Comparison of ENCODE assay signal across 8 cellular contexts in the genomic region with DNA sequence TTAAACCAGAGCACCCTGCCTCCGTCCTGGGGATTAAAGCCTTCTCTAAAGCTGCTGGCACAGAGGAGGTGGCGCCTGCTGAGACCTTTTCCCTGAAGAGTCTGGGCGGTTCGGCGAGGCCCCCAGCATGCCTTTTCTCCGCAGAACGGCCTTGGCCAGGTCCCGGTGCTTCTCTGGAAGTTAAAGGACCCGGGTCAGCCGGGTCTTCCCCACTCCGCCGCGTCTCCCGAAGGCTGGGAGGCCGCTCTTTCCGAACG. TPM values are rescaled to one million over a fixed set of nuclear protein-coding genes. Genes with fewer than 3 reads are reported as not detected.
DNase-seq lines count a peak whose midpoint lies in the region; ATAC-seq, FAIRE-seq and TF ChIP-seq lines count a peak whose summit lies in the region.

No MANE protein-coding gene starts in this region.

- 0 out of 2 replicates have a peak, but pooled peaks cover 6% of the 10 kb centered on the region for H4K20me1 ChIP-seq in GM23248 (ENCODE audit: insufficient read depth)
- H4K20me1 ChIP-seq in OCI-LY7 (ENCODE audit: insufficient read depth, low read length) = no peaks in the 10 kb centered on the region
- H4K20me1 ChIP-seq in mammary epithelial cell (ENCODE audit: insufficient read depth, low read length) = no peaks in the 10 kb centered on the region

- H3K27me3 ChIP-seq in CD8-positive, alpha-beta memory T cell (ENCODE audit: insufficient read depth, low read length, poor library complexity, severe bottlenecking) = no peaks in the 10 kb centered on the region
- no peaks in the 10 kb centered on the region for H3K27me3 ChIP-seq in GM23248 (replicated peaks; ENCODE audit: insufficient read depth)
- H3K27me3 ChIP-seq in mammary epithelial cell (ENCODE audit: insufficient read depth, low read length) = no peaks in the 10 kb centered on the region

- FAIRE-seq in HTR-8/SVneo (lab: Jason Lieb, UNC) = no peak

- dilution Hi-C loops in mammary epithelial cell (cut with HindIII; ENCODE audit: low sequenced_read_pairs) = loop anchor here (5.0 kb wide), 2 partner anchors 54 to 71 kb away; no protein-coding TSS in a partner anchor

- no peaks in the 10 kb centered on the region for H3K9me3 ChIP-seq in CD8-positive, alpha-beta memory T cell (ENCODE audit: low read length)
- H3K9me3 ChIP-seq in GM23248 (ENCODE audit: low read depth) (no peaks in the 10 kb centered on the region), OCI-LY7 (ENCODE audit: low read length) (no peaks in the 10 kb centered on the region), mammary epithelial cell (replicated peaks; ENCODE audit: insufficient read depth, low read length) (no peaks in the 10 kb centered on the region)

- peak overlapping the region; percentile 80 for H3K27ac ChIP-seq in CD8-positive, alpha-beta memory T cell (ENCODE audit: low read depth, low read length)
- peak overlapping the region; percentile 88 for H3K27ac ChIP-seq in GM23248
- peak overlapping the region; percentile 59 for H3K27ac ChIP-seq in OCI-LY7 (ENCODE audit: low read depth, low read length, poor library complexity, severe bottlenecking)
- peak overlapping the region; percentile 74 for H3K27ac ChIP-seq in mammary epithelial cell (ENCODE audit: insufficient read depth, low read depth, low read length)

- H3K4me1 ChIP-seq in CD8-positive, alpha-beta memory T cell (ENCODE audit: insufficient read depth, low read length) = peaks cover 37% of the 10 kb centered on the region
- H3K4me1 ChIP-seq in GM23248 (ENCODE audit: insufficient read depth) (peaks cover 12% of the 10 kb centered on the region), OCI-LY7 (ENCODE audit: insufficient read depth, low read length, poor library complexity, severe bottlenecking) (peaks cover 48% of the 10 kb centered on the region), mammary epithelial cell (ENCODE audit: insufficient read depth, low read length) (peaks cover 11% of the 10 kb centered on the region)

- POLR2A ChIA-PET in CD8-positive, alpha-beta memory T cell (lab: Charles Lee) = interaction anchor here (0.8 to 1.7 kb wide), 7 partner anchors 9 to 129 kb away, joined by 3 to 12 read pairs (median 6); partner anchors contain the start of genes COX5A, MPI and ULK3
- POLR2A ChIA-PET in OCI-LY7 (lab: Charles Lee) = interaction anchor here (0.5 to 1.8 kb wide), 12 partner anchors 8 to 546 kb away, joined by 3 to 5 read pairs (median 3); partner anchors contain the start of gene SIN3A

- H3K9me3 Mint-ChIP-seq in CD8-positive, alpha-beta memory T cell = no peaks in the 10 kb centered on the region
- no peaks in the 10 kb centered on the region for H3K9me3 Mint-ChIP-seq in stimulated activated memory B cell treated with anti-CD40 and anti-IgM and Interleukin-4, amounts not matched to agents 10 μg/mL and 1 μg/mL and 100 μg/mL, for 72 hours

- peaks cover 43 to 46% (median 45%) of the 10 kb centered on the region in 3 donors for H3K4me1 Mint-ChIP-seq in CD8-positive, alpha-beta memory T cell
- H3K4me1 Mint-ChIP-seq in stimulated activated memory B cell treated with anti-CD40 and anti-IgM and Interleukin-4, amounts not matched to agents 10 μg/mL and 1 μg/mL and 100 μg/mL, for 72 hours = peaks cover 43% of the 10 kb centered on the region

- H3K4me2 ChIP-seq in GM23248 (ENCODE audit: unreplicated experiment) (peak overlapping the region; percentile 91), OCI-LY7 (ENCODE audit: low read length) (peak overlapping the region; percentile 100), mammary epithelial cell (ENCODE audit: insufficient read depth, low read depth, low read length) (peak overlapping the region; percentile 95)

- intact Hi-C loops in OCI-LY7 (cut with micrococcal nuclease; ENCODE audit: unreplicated experiment) = no loop called here
- intact Hi-C loops in mammary epithelial cell (cut with micrococcal nuclease) = loop anchor here (2.0 kb wide), 1 partner anchor 45 kb away; no protein-coding TSS in a partner anchor
- intact Hi-C loops in left colon (cut with DNase I, micrococcal nuclease) = no loop called here

- peak overlapping the region; percentile 79 to 98 (median 86) for H3K27ac Mint-ChIP-seq in CD8-positive, alpha-beta memory T cell
- H3K27ac Mint-ChIP-seq in stimulated activated memory B cell treated with anti-CD40 and anti-IgM and Interleukin-4, amounts not matched to agents 10 μg/mL and 1 μg/mL and 100 μg/mL, for 72 hours = peak overlapping the region; percentile 99

- peak overlapping the region; percentile 93 for H3K4me3 ChIP-seq in CD8-positive, alpha-beta memory T cell (ENCODE audit: low read length)
- H3K4me3 ChIP-seq in GM23248 = peak overlapping the region; percentile 98
- H3K4me3 ChIP-seq in OCI-LY7 (ENCODE audit: low read depth, low read length, poor library complexity, severe bottlenecking) = peak overlapping the region; percentile 91
- peak overlapping the region; percentile 81 to 97 (median 84) for H3K4me3 ChIP-seq in mammary epithelial cell (replicated peaks in 1 of 3; ENCODE audit: insufficient read depth in 1 of 3, low read depth in 2 of 3, low read length in 3 of 3)

- CTCF ChIA-PET in CD8-positive, alpha-beta memory T cell (lab: Charles Lee) = interaction anchor here (0.6 to 2.5 kb wide), 13 partner anchors 9 to 274 kb away, joined by 3 to 15 read pairs (median 4); partner anchors contain the start of genes MPI and SCAMP2
- CTCF ChIA-PET in OCI-LY7 (lab: Charles Lee; ENCODE audit: unreplicated experiment) (interaction anchor here (0.6 kb wide), 1 partner anchor 104 kb away, joined by 3 read pairs; no protein-coding TSS in a partner anchor), mammary epithelial cell (lab: Charles Lee; ENCODE audit: low non-redundant PET) (interaction anchor here (0.7 kb wide), 1 partner anchor 41 kb away, joined by 3 read pairs; no protein-coding TSS in a partner anchor)

- in situ Hi-C loops in GM23248 (cut with MboI) = no loop called here
- in situ Hi-C loops in mammary epithelial cell (cut with MboI; ENCODE audit: low sequenced_read_pairs in 2 of 2) = no loop called here

- H3K9ac ChIP-seq in GM23248 = peak overlapping the region; percentile 96
- peak overlapping the region; percentile 78 for H3K9ac ChIP-seq in mammary epithelial cell (ENCODE audit: insufficient read depth, low read length)

- BruUV-seq in OCI-LY7 (replicated peaks; lab: Mats Ljungman, UMichigan) (no TSS peak), mammary epithelial cell (replicated peaks; lab: Mats Ljungman, UMichigan) (TSS peak; percentile 27)

- peaks cover 0 to 45% (median 2%) of the 10 kb centered on the region in 3 donors for H3K36me3 Mint-ChIP-seq in CD8-positive, alpha-beta memory T cell
- peaks cover 22% of the 10 kb centered on the region for H3K36me3 Mint-ChIP-seq in stimulated activated memory B cell treated with anti-CD40 and anti-IgM and Interleukin-4, amounts not matched to agents 10 μg/mL and 1 μg/mL and 100 μg/mL, for 72 hours

- no peaks in the 10 kb centered on the region for H3K9me2 ChIP-seq in GM23248 (ENCODE audit: insufficient read depth)
- no peaks in the 10 kb centered on the region for H3K9me2 ChIP-seq in OCI-LY7 (ENCODE audit: insufficient read depth, low read length)

- peak overlapping the region; percentile 92 to 99 (median 99) for H3K4me3 Mint-ChIP-seq in CD8-positive, alpha-beta memory T cell
- H3K4me3 Mint-ChIP-seq in stimulated activated memory B cell treated with anti-CD40 and anti-IgM and Interleukin-4, amounts not matched to agents 10 μg/mL and 1 μg/mL and 100 μg/mL, for 72 hours = peak overlapping the region; percentile 96

- WGBS in GM23248 (ENCODE audit: low coverage in 1 of 2, low lambda C conversion rate in 2 of 2, missing lambda C conversion rate in 2 of 2), 2 experiments = 0 to 1% methylated on average over 13 to 17 of the region's 17 CpGs
- 14% methylated on average over 1 of the region's 17 CpGs for WGBS in mammary epithelial cell (ENCODE audit: low coverage, missing lambda C conversion rate)

- peaks cover 20% of the 10 kb centered on the region for H3F3A ChIP-seq in GM23248 (ENCODE audit: insufficient read depth)

- peaks cover 11% of the 10 kb centered on the region for H3K36me3 ChIP-seq in CD8-positive, alpha-beta memory T cell (ENCODE audit: insufficient read depth, low read length)
- H3K36me3 ChIP-seq in GM23248 (ENCODE audit: low read depth) (peaks cover 19% of the 10 kb centered on the region), OCI-LY7 (ENCODE audit: insufficient read depth, low read length) (peaks cover 50% of the 10 kb centered on the region), mammary epithelial cell (ENCODE audit: insufficient read depth, low read length) (peaks cover 20% of the 10 kb centered on the region)

- no peak for TF ChIP-seq CTCF in OCI-LY7 (conservative IDR thresholded peaks at IDR 0.05; ENCODE audit: low read length)
- TF ChIP-seq CTCF in mammary epithelial cell (conservative IDR thresholded peaks at IDR 0.05 in 1 of 2, IDR thresholded peaks at IDR 0.05 in 1 of 2; ENCODE audit: extremely low read depth in 1 of 2, insufficient read depth in 1 of 2, low read depth in 1 of 2, low read length in 2 of 2) = no peak

- H3K79me2 ChIP-seq in GM23248 (ENCODE audit: insufficient read depth) (peaks cover 45% of the 10 kb centered on the region), OCI-LY7 (ENCODE audit: insufficient read depth, low read depth, low read length) (peaks cover 7% of the 10 kb centered on the region; the same call in 1 of the 2 replicates), mammary epithelial cell (ENCODE audit: insufficient read depth, low read length) (peaks cover 29% of the 10 kb centered on the region)

- no peak for DNase-seq in CD8-positive, alpha-beta memory T cell
- peak; percentile 59 for DNase-seq in GM23248
- peak; percentile 46 for DNase-seq in OCI-LY7 (ENCODE audit: low spot score)
- DNase-seq in mammary epithelial cell = no peak
- peak in 1 of 2 donors; percentile 55 for DNase-seq in left colon
- no peak for DNase-seq in HTR-8/SVneo (ENCODE audit: insufficient read length, low spot score)
- no peak for DNase-seq in T1000 (lab: John Stamatoyannopoulos, UW)

- no peaks in the 10 kb centered on the region for H3K27me3 Mint-ChIP-seq in CD8-positive, alpha-beta memory T cell
- no peaks in the 10 kb centered on the region for H3K27me3 Mint-ChIP-seq in stimulated activated memory B cell treated with anti-CD40 and anti-IgM and Interleukin-4, amounts not matched to agents 10 μg/mL and 1 μg/mL and 100 μg/mL, for 72 hours

- peak; percentile 47 for ATAC-seq in left colon
- peak; percentile 48 for ATAC-seq in stimulated activated memory B cell treated with anti-CD40 and anti-IgM and Interleukin-4, amounts not matched to agents 10 μg/mL and 1 μg/mL and 100 μg/mL, for 72 hours

- H2AFZ ChIP-seq in GM23248 (peak overlapping the region; percentile 100), OCI-LY7 (ENCODE audit: low read length) (peak overlapping the region; percentile 96), mammary epithelial cell (ENCODE audit: low read depth, low read length) (peak overlapping the region; percentile 100)

RNA-seq across cellular contexts. Expression of gene FAM219B, which starts 0.5 kb away (rescaled TPM):
- 10 to 100 TPM; 45.0 to 47.7 TPM for total RNA-seq in CD8-positive, alpha-beta memory T cell
- 32.3 TPM for polyA plus RNA-seq in CD8-positive, alpha-beta memory T cell
- total RNA-seq in GM23248 (2014; rRNA removed; shearing (Covaris generic)) = 64.1 and 78.6 TPM in 2 replicates
- polyA plus RNA-seq in GM23248 (2016; fragmentation: Nextera tagmentation; extraction: Ambion mirVana) = 38.1 and 39.6 TPM in 2 replicates
- total RNA-seq in OCI-LY7 (2014; rRNA removed; shearing (Covaris generic)) = 50.9 and 52.3 TPM in 2 replicates
- 62.8 and 67.6 TPM in 2 replicates for total RNA-seq in OCI-LY7 (2022)
- 10 to 100 TPM; 64.2 to 89.0 TPM for total RNA-seq in mammary epithelial cell
- 26.5 TPM for polyA plus RNA-seq in mammary epithelial cell
- 18.8 TPM for polyA minus RNA-seq in mammary epithelial cell
- total RNA-seq in left colon = 10 to 100 TPM; 53.5 to 64.9 TPM

RNA-seq across cellular contexts. Expression of gene MPI, which starts 16.3 kb away (rescaled TPM):
- 10 to 100 TPM; 40.4 to 43.0 TPM for total RNA-seq in CD8-positive, alpha-beta memory T cell
- polyA plus RNA-seq in CD8-positive, alpha-beta memory T cell = 61.1 TPM
- total RNA-seq in GM23248 (2014; rRNA removed; shearing (Covaris generic)) = 79.0 and 85.2 TPM in 2 replicates
- 34.8 and 41.2 TPM in 2 replicates for polyA plus RNA-seq in GM23248 (2016; fragmentation: Nextera tagmentation; extraction: Ambion mirVana)
- 43.3 and 58.9 TPM in 2 replicates for total RNA-seq in OCI-LY7 (2014; rRNA removed; shearing (Covaris generic))
- 51.3 and 67.2 TPM in 2 replicates for total RNA-seq in OCI-LY7 (2022)
- total RNA-seq in mammary epithelial cell = 10 to 100 TPM; 32.1 to 32.7 TPM
- polyA plus RNA-seq in mammary epithelial cell = 87.6 TPM
- polyA minus RNA-seq in mammary epithelial cell = 68.4 TPM
- 10 to 100 TPM; 62.2 to 76.7 TPM for total RNA-seq in left colon

RNA-seq across cellular contexts. Expression of gene COX5A, which starts 31.8 kb away (rescaled TPM):
- total RNA-seq in CD8-positive, alpha-beta memory T cell = 100 to 1,000 TPM; 326 to 362 TPM
- polyA plus RNA-seq in CD8-positive, alpha-beta memory T cell = 351 TPM
- 48.2 and 65.3 TPM in 2 replicates for total RNA-seq in GM23248 (2014; rRNA removed; shearing (Covaris generic))
- polyA plus RNA-seq in GM23248 (2016; fragmentation: Nextera tagmentation; extraction: Ambion mirVana) = 315 and 321 TPM in 2 replicates
- 87.2 and 168 TPM in 2 replicates for total RNA-seq in OCI-LY7 (2014; rRNA removed; shearing (Covaris generic))
- total RNA-seq in OCI-LY7 (2022) = 364 and 391 TPM in 2 replicates
- total RNA-seq in mammary epithelial cell = 100 to 1,000 TPM in 1 of 2 donors, 10 to 100 TPM in 1; 40.2 to 209 TPM
- polyA plus RNA-seq in mammary epithelial cell = 206 TPM
- polyA minus RNA-seq in mammary epithelial cell = 147 TPM
- total RNA-seq in left colon = 100 to 1,000 TPM; 564 to 684 TPM

RNA-seq across cellular contexts. Expression of gene SCAMP2, which starts 33.0 kb away (rescaled TPM):
- total RNA-seq in CD8-positive, alpha-beta memory T cell = 10 to 100 TPM; 82.8 to 84.2 TPM
- polyA plus RNA-seq in CD8-positive, alpha-beta memory T cell = 154 TPM
- total RNA-seq in GM23248 (2014; rRNA removed; shearing (Covaris generic)) = 28.7 and 49.2 TPM in 2 replicates
- polyA plus RNA-seq in GM23248 (2016; fragmentation: Nextera tagmentation; extraction: Ambion mirVana) = 83.0 and 86.2 TPM in 2 replicates
- 21.3 and 24.6 TPM in 2 replicates for total RNA-seq in OCI-LY7 (2014; rRNA removed; shearing (Covaris generic))
- total RNA-seq in OCI-LY7 (2022) = 50.7 and 55.2 TPM in 2 replicates
- total RNA-seq in mammary epithelial cell = 10 to 100 TPM; 36.5 to 52.6 TPM
- polyA plus RNA-seq in mammary epithelial cell = 70.6 TPM
- 325 TPM for polyA minus RNA-seq in mammary epithelial cell
- 100 to 1,000 TPM; 188 to 209 TPM for total RNA-seq in left colon

RNA-seq across cellular contexts. Expression of gene RPP25, which starts 50.5 kb away (rescaled TPM):
- total RNA-seq in CD8-positive, alpha-beta memory T cell = 1 to 10 TPM; 6.1 to 7.4 TPM
- 2.5 TPM for polyA plus RNA-seq in CD8-positive, alpha-beta memory T cell
- 4.0 and 4.5 TPM in 2 replicates for total RNA-seq in GM23248 (2014; rRNA removed; shearing (Covaris generic))
- 3.4 and 3.6 TPM in 2 replicates for polyA plus RNA-seq in GM23248 (2016; fragmentation: Nextera tagmentation; extraction: Ambion mirVana)
- 2.6 and 3.0 TPM in 2 replicates for total RNA-seq in OCI-LY7 (2014; rRNA removed; shearing (Covaris generic))
- total RNA-seq in OCI-LY7 (2022) = 1.8 and 2.2 TPM in 2 replicates
- total RNA-seq in mammary epithelial cell = 1 to 10 TPM in 1 of 2 donors, under 1 TPM in 1; 0.28 to 1.2 TPM
- 1.6 TPM for polyA plus RNA-seq in mammary epithelial cell
- 2.6 TPM for polyA minus RNA-seq in mammary epithelial cell
- total RNA-seq in left colon = 10 to 100 TPM; 12.0 to 12.7 TPM

Comparison
In these comparisons a context has a peak if more than half of its experiments do, and no peak if none do; other contexts are left out.
1. DNase-seq: peak in GM23248 (single experiment) and OCI-LY7 (single experiment); none in CD8-positive, alpha-beta memory T cell (0 of 5), mammary epithelial cell (single experiment), HTR-8/SVneo (single experiment) and T1000 (single experiment).
2. Peak in every context shown above with its lines, with median percentiles within 50 percentile points of each other: H3K27ac ChIP-seq, H3K4me3 ChIP-seq, H2AFZ ChIP-seq and H3K4me2 ChIP-seq.